33 cellular contexts compared by ENCODE assay signal in genomic region chr9:83410701-83411100, GRCh38.
"Had no signal": no experiment of that assay in that cellular context is flagged by ENCODE, and none has a peak within 500 bp of the region (broad histone marks: within the 10 kb centered on the region; RNA-seq: fewer than 3 reads in every experiment).

No MANE protein-coding gene starts in this region.

- H3K27ac Mint-ChIP-seq: activated B cell treated with CpG ODN at 0.5 μM for 24 hours; activated CD8-positive, alpha-beta T cell treated with anti-CD3 and anti-CD28 coated beads for 36 hours; activated naive CD8-positive, alpha-beta T cell; activated T-helper 17 cell treated with anti-CD3 and anti-CD28 coated beads, Interleukin-2, amount 50 U/mL, for 72 hours; dendritic cell treated with granulocyte-macrophage colony-stimulating factor and Interleukin-4, amounts not matched to agents 40 ng/mL and 50 ng/mL, for 4 days; endodermal cell; T-helper 2 cell treated with Interferon-gamma antibody and Interleukin-4, amounts not matched to agents 5 μg/mL and 100 μg/mL, for 36 hours had no signal

- H3K4me1 ChIP-seq: foreskin keratinocyte, gastrocnemius medialis, heart left ventricle had no signal

- FAIRE-seq: astrocyte, bronchial epithelial cell had no signal

- DNase-seq: activated B cell treated with CpG ODN at 0.5 μM for 24 hours; activated CD4-positive, alpha-beta T cell treated with anti-CD3 and anti-CD28 coated beads for 48 hours; activated CD4-positive, alpha-beta T cell treated with anti-CD3 and anti-CD28 coated beads, Interleukin-2, amount 50 U/mL, for 1 hour; activated CD4-positive, alpha-beta T cell treated with anti-CD3 and anti-CD28 coated beads, Interleukin-2, amount 50 U/mL, for 48 hours; activated CD8-positive, alpha-beta memory T cell treated with anti-CD3 and anti-CD28 coated beads for 24 hours; activated CD8-positive, alpha-beta T cell treated with anti-CD3 and anti-CD28 coated beads for 36 hours; activated effector memory CD4-positive, alpha-beta T cell treated with Interleukin-2 at 50 U/mL for 16 hours; activated gamma-delta T cell treated with Interleukin-2 at 50 U/mL for 16 hours; activated naive CD4-positive, alpha-beta T cell treated with anti-CD3 and anti-CD28 coated beads, Interleukin-2, amount 50 U/mL, for 16 hours; activated naive CD4-positive, alpha-beta T cell treated with Interleukin-2 at 50 U/mL for 16 hours; activated T-cell treated with anti-CD3 and anti-CD28 coated beads, Interleukin-2, amount 50 U/mL, for 4 hours; amniotic stem cell; anterior cingulate cortex; brain microvascular endothelial cell; dorsolateral prefrontal cortex; effector memory CD4-positive, alpha-beta T cell; endodermal cell; foreskin keratinocyte; gastrocnemius medialis; glutamatergic neuron; heart left ventricle; T1000; WERI-Rb-1 had no signal

- H3K9me3 ChIP-seq: gastrocnemius medialis had no signal

- H3K27me3 ChIP-seq: brain microvascular endothelial cell, dorsolateral prefrontal cortex, foreskin keratinocyte, gastrocnemius medialis, heart left ventricle had no signal

- H3K4me1 Mint-ChIP-seq: activated B cell treated with CpG ODN at 0.5 μM for 24 hours; activated T-helper 17 cell treated with anti-CD3 and anti-CD28 coated beads, Interleukin-2, amount 50 U/mL, for 72 hours; central memory CD8-positive, alpha-beta T cell; endodermal cell had no signal

- H3K27ac ChIP-seq: brain microvascular endothelial cell, coronary artery, dorsolateral prefrontal cortex, foreskin keratinocyte, gastrocnemius medialis, heart left ventricle, WERI-Rb-1 had no signal

- H3K4me3 ChIP-seq: coronary artery, dorsolateral prefrontal cortex, gastrocnemius medialis, heart left ventricle had no signal

- ATAC-seq: activated CD4-positive, CD25-positive, alpha-beta regulatory T cell treated with anti-CD3 and anti-CD28 coated beads, Interleukin-2, amount 50 U/mL, for 24 hours; activated CD8-positive, alpha-beta T cell treated with anti-CD3 and anti-CD28 coated beads for 36 hours; activated T-cell treated with anti-CD3 and anti-CD28 coated beads, Interleukin-2, amount 50 U/mL, for 4 hours; activated T-helper 17 cell treated with anti-CD3 and anti-CD28 coated beads, Interleukin-2, amount 50 U/mL, for 72 hours; esophagus mucosa; foreskin keratinocyte; gastrocnemius medialis; heart left ventricle had no signal

- H3K27me3 Mint-ChIP-seq: dendritic cell treated with granulocyte-macrophage colony-stimulating factor and Interleukin-4, amounts not matched to agents 40 ng/mL and 50 ng/mL, for 4 days had no signal

- H3K9me3 Mint-ChIP-seq: T-helper 2 cell treated with Interferon-gamma antibody and Interleukin-4, amounts not matched to agents 5 μg/mL and 100 μg/mL, for 36 hours had no signal

- H3K36me3 ChIP-seq: brain microvascular endothelial cell, gastrocnemius medialis, heart left ventricle, WERI-Rb-1 had no signal

- H3K4me3 Mint-ChIP-seq: activated B cell treated with CpG ODN at 0.5 μM for 24 hours; activated CD8-positive, alpha-beta T cell treated with anti-CD3 and anti-CD28 coated beads for 36 hours; activated naive CD8-positive, alpha-beta T cell; activated T-cell treated with anti-CD3 and anti-CD28 coated beads, Interleukin-2, amount 50 U/mL, for 4 hours; activated T-helper 17 cell treated with anti-CD3 and anti-CD28 coated beads, Interleukin-2, amount 50 U/mL, for 72 hours; central memory CD8-positive, alpha-beta T cell; dendritic cell treated with granulocyte-macrophage colony-stimulating factor and Interleukin-4, amounts not matched to agents 40 ng/mL and 50 ng/mL, for 4 days; endodermal cell; T-helper 2 cell treated with Interferon-gamma antibody and Interleukin-4, amounts not matched to agents 5 μg/mL and 100 μg/mL, for 36 hours had no signal
